In genomic region chr6:96162711-96163120, GRCh38 we compare ENCODE assay signal across 1 cellular context.
A peak's percentile ranks its signal among the peaks of the same experiment; 100 is the strongest.
TF ChIP-seq lines count a peak whose summit lies in the region.

No MANE protein-coding gene starts in this region.

TF ChIP-seq in H1, 55 proteins besides CTCF, POLR2A, EP300 and RAD21 (continued from another document):
- TF ChIP-seq CHD7 (IDR thresholded peaks at IDR 0.05; ENCODE audit: insufficient replicate concordance, low read length) = no peak
- TF ChIP-seq HDAC2 (IDR thresholded peaks at IDR 0.05; ENCODE audit: borderline replicate concordance in 1 of 2, low read depth in 2 of 2, low read length in 2 of 2) = peak in 1 of 2 experiments; percentile 75; a peak in 1 of 4 replicates
- peak; percentile 97 for TF ChIP-seq POU5F1 (IDR thresholded peaks at IDR 0.05; ENCODE audit: low read depth, low read length)
- TF ChIP-seq GTF2F1 (IDR thresholded peaks at IDR 0.05; ENCODE audit: borderline replicate concordance, low read depth, low read length) = no peak
- TF ChIP-seq KDM5A (IDR thresholded peaks at IDR 0.05; ENCODE audit: low read length) = no peak
- TF ChIP-seq EGR1 (IDR thresholded peaks at IDR 0.05; ENCODE audit: borderline replicate concordance, low read depth, low read length) = no peak
- peak; percentile 71; the same call in 1 of the 2 replicates for TF ChIP-seq SP1 (IDR thresholded peaks at IDR 0.05; ENCODE audit: low read depth, low read length)
- 0 out of 2 replicates have a peak, but pooled peaks have one; percentile 11 for TF ChIP-seq TBP (IDR thresholded peaks at IDR 0.05; ENCODE audit: low read depth, low read length)
- TF ChIP-seq BRCA1 (IDR thresholded peaks at IDR 0.05; ENCODE audit: low read depth, low read length) = no peak
- no peak for TF ChIP-seq SAP30 (IDR thresholded peaks at IDR 0.05; ENCODE audit: insufficient read depth, insufficient replicate concordance, low read length)
- no peak for TF ChIP-seq HDAC6 (IDR thresholded peaks at IDR 0.05; ENCODE audit: low read depth, low read length)
- no peak for TF ChIP-seq TAF7 (optimal IDR thresholded peaks at IDR 0.05; ENCODE audit: borderline replicate concordance, low read depth, low read length)
- TF ChIP-seq NRF1 (IDR thresholded peaks at IDR 0.05; ENCODE audit: low read depth, low read length) = no peak
- no peak for TF ChIP-seq USF2 (IDR thresholded peaks at IDR 0.05; ENCODE audit: low read length)
- TF ChIP-seq CHD2 (IDR thresholded peaks at IDR 0.05; ENCODE audit: low read length) = no peak
- TF ChIP-seq TEAD4 (IDR thresholded peaks at IDR 0.05; ENCODE audit: low read depth, low read length) = peak; percentile 60; the same call in 1 of the 2 replicates
- TF ChIP-seq EZH2 (IDR thresholded peaks at IDR 0.05; ENCODE audit: low read depth, low read length, severe bottlenecking) = no peak
- no peak for TF ChIP-seq E2F6 (IDR thresholded peaks at IDR 0.05)
- TF ChIP-seq JUND (IDR thresholded peaks at IDR 0.05; ENCODE audit: low read length) = no peak; the same call in 1 of the 2 replicates
- no peak for TF ChIP-seq CBX5 (IDR thresholded peaks at IDR 0.05; ENCODE audit: low read depth, low read length)
- TF ChIP-seq TAF1 (IDR thresholded peaks at IDR 0.05; ENCODE audit: low read depth, low read length) = peak; percentile 65
- TF ChIP-seq PHF8 (conservative IDR thresholded peaks at IDR 0.05; ENCODE audit: low read depth, low read length) = no peak
- TF ChIP-seq TCF12 (IDR thresholded peaks at IDR 0.05; ENCODE audit: low read depth, low read length) = peak; percentile 97
- TF ChIP-seq YY1 (IDR thresholded peaks at IDR 0.05; ENCODE audit: low read depth, low read length) = no peak
- peak; percentile 89 for TF ChIP-seq ATF2 (IDR thresholded peaks at IDR 0.05; ENCODE audit: low read length)
